ENCODE assay signal across 15 cellular contexts in genomic region chr17:7846765-7847661, GRCh38. TPM values are rescaled to one million over a fixed set of nuclear protein-coding genes. Genes with fewer than 3 reads are reported as not detected.
DNase-seq lines count a peak whose midpoint lies in the region; ATAC-seq and TF ChIP-seq lines count a peak whose summit lies in the region.
"Had no signal": no experiment of that assay in that cellular context is flagged by ENCODE, and none has a peak within 500 bp of the region (broad histone marks: within the 10 kb centered on the region; RNA-seq: fewer than 3 reads in every experiment).

No MANE protein-coding gene starts in this region.

- no peak overlapping the region for H4K91ac ChIP-seq in H9 (ENCODE audit: insufficient read length, low read depth, low read length)

- POLR2A ChIA-PET in CD4-positive, alpha-beta T cell (lab: Charles Lee): interaction anchor here (6.8 to 10.1 kb wide), 2 partner anchors 10 to 12 kb away, joined by 79 to 83 read pairs; partner anchors contain the start of genes CYB5D1, KDM6B and NAA38

- TF ChIP-seq CTCF in CD4-positive, alpha-beta T cell (IDR thresholded peaks at IDR 0.05): no peak
- TF ChIP-seq CTCF in H9 (conservative IDR thresholded peaks at IDR 0.05) (no peak), natural killer cell (IDR thresholded peaks at IDR 0.05) (no peak)

- intact Hi-C loops in CD4-positive, alpha-beta T cell (cut with DNase I, micrococcal nuclease): loop anchor here (10.0 kb wide), 1 partner anchor 612 kb away; the partner anchor contains the start of genes DVL2 (in 2 of the 2) and PHF23 (in 2 of the 2)
- intact Hi-C loops in natural killer cell (cut with micrococcal nuclease): loop anchor here (10.0 kb wide), 1 partner anchor 398 kb away; the partner anchor contains the start of genes CTC1 and PFAS

- H4K8ac ChIP-seq in H9 (replicated peaks; ENCODE audit: insufficient read length, low read depth, low read length): no peak overlapping the region

- no peak overlapping the region for H2BK120ac ChIP-seq in H9 (ENCODE audit: low read depth, low read length, poor library complexity, severe bottlenecking)

- H3K23ac ChIP-seq in H9 (ENCODE audit: insufficient read length, low read depth, low read length): no peak overlapping the region

- no peak overlapping the region for H3K4ac ChIP-seq in H9 (ENCODE audit: low read depth, low read length)

- no peak overlapping the region for H4K5ac ChIP-seq in H9 (ENCODE audit: insufficient read length, low read depth, low read length)

- no peaks in the 10 kb centered on the region for H4K20me1 ChIP-seq in H9 (ENCODE audit: control insufficient read depth, insufficient read depth, insufficient read length)

- DNase-seq in CD4-positive, alpha-beta T cell: no peak
- DNase-seq in H9: peak; percentile 41
- no peak for DNase-seq in activated naive CD8-positive, alpha-beta T cell treated with anti-CD3 and anti-CD28 coated beads, Interleukin-2, amount 50 U/mL, for 24 hours
- no peak for DNase-seq in natural killer cell
- no peak for DNase-seq in NOMO-1 treated with dmso at 0.1 percent for 144 hours (lab: John Stamatoyannopoulos, UW; ENCODE audit: unreplicated experiment)
- DNase-seq: central memory CD4-positive, alpha-beta T cell; mesendoderm; NCI-H1105 treated with DMSO at 0.1 percent for 48 hours; Right ventricle myocardium superior had no signal

- TF ChIP-seq POLR2A in GM18505 (IDR thresholded peaks at IDR 0.05; ENCODE audit: borderline replicate concordance, extremely low read depth, insufficient read depth, insufficient read length): no peak

- no peak overlapping the region for H3T11ph ChIP-seq in H9 (ENCODE audit: low read length)

- H3K9me3 ChIP-seq in CD4-positive, alpha-beta T cell (ENCODE audit: control insufficient read depth, low read length): no peaks in the 10 kb centered on the region
- H3K9me3 ChIP-seq in H9 (ENCODE audit: control insufficient read depth, low read depth, low read length): no peaks in the 10 kb centered on the region
- H3K9me3 ChIP-seq: BLaER1 treated with 17β-estradiol and CSF1 and Interleukin-3, amounts not matched to agents 10 nM and 100 nM had no signal

- H3K27ac Mint-ChIP-seq in CD4-positive, alpha-beta T cell: peak overlapping the region; percentile 90
- H3K27ac Mint-ChIP-seq in H9 (no peak overlapping the region), natural killer cell (peak overlapping the region; percentile 71 to 100)
- H3K27ac Mint-ChIP-seq in activated naive CD8-positive, alpha-beta T cell treated with anti-CD3 and anti-CD28 coated beads, Interleukin-2, amount 50 U/mL, for 24 hours: peak overlapping the region; percentile 60

- H2BK20ac ChIP-seq in H9 (ENCODE audit: low read depth, low read length, poor library complexity, severe bottlenecking): no peak overlapping the region

- H3K23me2 ChIP-seq in H9 (ENCODE audit: insufficient read length, low read depth, low read length, poor library complexity, severe bottlenecking): peaks cover 32% of the 10 kb centered on the region

- H3K9me3 Mint-ChIP-seq in CD4-positive, alpha-beta T cell: no peaks in the 10 kb centered on the region
- H3K9me3 Mint-ChIP-seq in H9 (no peaks in the 10 kb centered on the region; a peak in 1 of 5 replicates), natural killer cell (no peaks in the 10 kb centered on the region)
- H3K9me3 Mint-ChIP-seq in activated naive CD8-positive, alpha-beta T cell treated with anti-CD3 and anti-CD28 coated beads, Interleukin-2, amount 50 U/mL, for 24 hours: no peaks in the 10 kb centered on the region

- WGBS in H9 (ENCODE audit: extremely low coverage, insufficient read length, low lambda C conversion rate): no CpG with 5 or more reads among the region's 34 CpGs

- no peak overlapping the region for H3K18ac ChIP-seq in H9 (ENCODE audit: insufficient read length, low read depth, low read length)

- H3K36me3 Mint-ChIP-seq in CD4-positive, alpha-beta T cell (ENCODE audit: low read depth): peaks cover 80% of the 10 kb centered on the region
- H3K36me3 Mint-ChIP-seq in H9 (ENCODE audit: insufficient read depth in 1 of 3, low read depth in 3 of 3) (peaks cover 2 to 35% (median 31%) of the 10 kb centered on the region in 3 experiments; a peak in 6 of 7 replicates), natural killer cell (no peaks in the 10 kb centered on the region)
- peaks cover 35% of the 10 kb centered on the region for H3K36me3 Mint-ChIP-seq in activated naive CD8-positive, alpha-beta T cell treated with anti-CD3 and anti-CD28 coated beads, Interleukin-2, amount 50 U/mL, for 24 hours (ENCODE audit: low read depth)

- H3K4me3 Mint-ChIP-seq in CD4-positive, alpha-beta T cell: peak overlapping the region; percentile 81
- H3K4me3 Mint-ChIP-seq in H9: no peak overlapping the region
- peak overlapping the region; percentile 91 for H3K4me3 Mint-ChIP-seq in activated naive CD8-positive, alpha-beta T cell treated with anti-CD3 and anti-CD28 coated beads, Interleukin-2, amount 50 U/mL, for 24 hours
- H3K4me3 Mint-ChIP-seq in natural killer cell: peak overlapping the region; percentile 56

- H3K27me3 ChIP-seq in CD4-positive, alpha-beta T cell (ENCODE audit: control insufficient read depth, insufficient read depth, low read length): no peaks in the 10 kb centered on the region
- peaks cover 1% of the 10 kb centered on the region; the same call in 1 of the 2 replicates for H3K27me3 ChIP-seq in H9 (ENCODE audit: insufficient read depth, low read length)
- H3K27me3 ChIP-seq: BLaER1 treated with 17β-estradiol and CSF1 and Interleukin-3, amounts not matched to agents 10 nM and 100 nM had no signal

- no peak overlapping the region for H3K9ac ChIP-seq in H9 (ENCODE audit: extremely low read depth, insufficient read length, low read length)
- H3K9ac ChIP-seq: KMS-11 had no signal

- ATAC-seq in CD4-positive, alpha-beta T cell (ENCODE audit: poor library complexity): no peak
- ATAC-seq in activated naive CD8-positive, alpha-beta T cell treated with anti-CD3 and anti-CD28 coated beads, Interleukin-2, amount 50 U/mL, for 24 hours: no peak
- ATAC-seq in natural killer cell (no peak), GM18505 (IDR thresholded peaks at IDR 0.05; ENCODE audit: unreplicated experiment) (no peak), HG03108 (IDR thresholded peaks at IDR 0.05; ENCODE audit: unreplicated experiment) (no peak), GM21737 (IDR thresholded peaks at IDR 0.05; ENCODE audit: unreplicated experiment) (no peak)
- ATAC-seq: HCT116 had no signal

- no peaks in the 10 kb centered on the region for H3K79me2 ChIP-seq in H9 (ENCODE audit: insufficient read depth, low read length)

- no peak overlapping the region for H2BK5ac ChIP-seq in H9 (ENCODE audit: insufficient read length, low read length)

- H2BK15ac ChIP-seq in H9 (ENCODE audit: low read depth, low read length): no peak overlapping the region

- H3K27ac ChIP-seq in CD4-positive, alpha-beta T cell (ENCODE audit: low read depth, low read length): no peak overlapping the region
- H3K27ac ChIP-seq in H9 (ENCODE audit: insufficient read length, low read depth, low read length): no peak overlapping the region
- H3K27ac ChIP-seq: BLaER1 treated with 17β-estradiol and CSF1 and Interleukin-3, amounts not matched to agents 10 nM and 100 nM; KMS-11 had no signal

- H2AK5ac ChIP-seq in H9 (ENCODE audit: insufficient read length, low read length): no peak overlapping the region

- no peaks in the 10 kb centered on the region for H3K79me1 ChIP-seq in H9 (ENCODE audit: insufficient read depth, low read depth, low read length, poor library complexity, severe bottlenecking)

- H3K4me2 ChIP-seq in H9 (ENCODE audit: insufficient read depth, insufficient read length, low read length): no peak overlapping the region
- H3K4me2 ChIP-seq: BLaER1 treated with 17β-estradiol and CSF1 and Interleukin-3, amounts not matched to agents 10 nM and 100 nM; KMS-11 had no signal

- H3K4me1 ChIP-seq in H9 (ENCODE audit: insufficient read depth, low read length): no peaks in the 10 kb centered on the region

- H3K56ac ChIP-seq in H9 (ENCODE audit: insufficient read length, low read depth, low read length): no peak overlapping the region

- H3K14ac ChIP-seq in H9 (ENCODE audit: insufficient read depth, low read length): no peak overlapping the region

- CTCF ChIA-PET in CD4-positive, alpha-beta T cell (lab: Charles Lee): interaction anchor here (1.4 kb wide), 1 partner anchor 12 kb away, joined by 3 read pairs; no protein-coding TSS in a partner anchor

- H3K27me3 Mint-ChIP-seq in CD4-positive, alpha-beta T cell: peaks cover 8% of the 10 kb centered on the region
- H3K27me3 Mint-ChIP-seq in H9 (ENCODE audit: low read depth) (peaks cover 7% of the 10 kb centered on the region), natural killer cell (ENCODE audit: low read depth in 2 of 2) (peaks cover 0 to under 1% of the 10 kb centered on the region in 2 donors)
- H3K27me3 Mint-ChIP-seq in activated naive CD8-positive, alpha-beta T cell treated with anti-CD3 and anti-CD28 coated beads, Interleukin-2, amount 50 U/mL, for 24 hours: no peaks in the 10 kb centered on the region

- no peak overlapping the region for H2AFZ ChIP-seq in H9 (ENCODE audit: low read length)

- peaks cover 29% of the 10 kb centered on the region for H3K4me1 Mint-ChIP-seq in CD4-positive, alpha-beta T cell (ENCODE audit: low read depth)
- H3K4me1 Mint-ChIP-seq in H9: peaks cover 11 to 27% of the 10 kb centered on the region in 2 experiments
- H3K4me1 Mint-ChIP-seq in activated naive CD8-positive, alpha-beta T cell treated with anti-CD3 and anti-CD28 coated beads, Interleukin-2, amount 50 U/mL, for 24 hours: peaks cover 48% of the 10 kb centered on the region
- H3K4me1 Mint-ChIP-seq in natural killer cell: peaks cover 25 to 59% of the 10 kb centered on the region in 2 donors

- H2BK12ac ChIP-seq in H9 (ENCODE audit: insufficient read length, low read depth, low read length): no peak overlapping the region

RNA-seq across cellular contexts. Expression of gene TMEM88, which starts 7.9 kb away (rescaled TPM):
- total RNA-seq in CD4-positive, alpha-beta T cell: 10 to 100 TPM; 29.3 to 29.6 TPM
- total RNA-seq in H9 (2021) (8.9 and 11.3 TPM in 2 replicates), natural killer cell (10 to 100 TPM; 12.7 to 45.5 (median 27.6) TPM)

RNA-seq across cellular contexts. Expression of gene NAA38, which starts 10.3 kb away (rescaled TPM):
- 10 to 100 TPM; 15.4 to 16.3 TPM for total RNA-seq in CD4-positive, alpha-beta T cell
- total RNA-seq in H9 (2021) (40.0 and 50.2 TPM in 2 replicates), natural killer cell (10 to 100 TPM; 35.9 to 40.3 (median 37.3) TPM)

RNA-seq across cellular contexts. Expression of gene CYB5D1, which starts 10.8 kb away (rescaled TPM):
- 1 to 10 TPM; 8.7 TPM for total RNA-seq in CD4-positive, alpha-beta T cell
- 17.1 and 18.0 TPM in 2 replicates for total RNA-seq in H9 (2021)
- 10 to 100 TPM; 11.0 to 18.3 (median 11.5) TPM for total RNA-seq in natural killer cell

RNA-seq across cellular contexts. Expression of gene KDM6B, which starts 13.0 kb away (rescaled TPM):
- total RNA-seq in CD4-positive, alpha-beta T cell: 100 to 1,000 TPM; 189 to 191 TPM
- total RNA-seq in H9 (2021) (26.7 and 28.9 TPM in 2 replicates), natural killer cell (100 to 1,000 TPM; 104 to 165 (median 149) TPM)

RNA-seq across cellular contexts. Expression of gene CHD3, which starts 41.6 kb away (rescaled TPM):
- total RNA-seq in CD4-positive, alpha-beta T cell: 100 to 1,000 TPM; 263 to 297 TPM
- total RNA-seq in H9 (2021): 33.2 and 35.7 TPM in 2 replicates
- 100 to 1,000 TPM; 215 to 275 (median 218) TPM for total RNA-seq in natural killer cell

Comparison
In these comparisons a context has a peak if more than half of its experiments do, and no peak if none do; other contexts are left out.
1. H3K27ac Mint-ChIP-seq: peak in CD4-positive, alpha-beta T cell (single experiment), activated naive CD8-positive, alpha-beta T cell treated with anti-CD3 and anti-CD28 coated beads, Interleukin-2, amount 50 U/mL, for 24 hours (single experiment) and natural killer cell (2 of 2); none in H9 (0 of 3).
2. H3K4me3 Mint-ChIP-seq: peak in CD4-positive, alpha-beta T cell (single experiment), activated naive CD8-positive, alpha-beta T cell treated with anti-CD3 and anti-CD28 coated beads, Interleukin-2, amount 50 U/mL, for 24 hours (single experiment) and natural killer cell (single experiment); none in H9 (0 of 2).